In the genomic region with DNA sequence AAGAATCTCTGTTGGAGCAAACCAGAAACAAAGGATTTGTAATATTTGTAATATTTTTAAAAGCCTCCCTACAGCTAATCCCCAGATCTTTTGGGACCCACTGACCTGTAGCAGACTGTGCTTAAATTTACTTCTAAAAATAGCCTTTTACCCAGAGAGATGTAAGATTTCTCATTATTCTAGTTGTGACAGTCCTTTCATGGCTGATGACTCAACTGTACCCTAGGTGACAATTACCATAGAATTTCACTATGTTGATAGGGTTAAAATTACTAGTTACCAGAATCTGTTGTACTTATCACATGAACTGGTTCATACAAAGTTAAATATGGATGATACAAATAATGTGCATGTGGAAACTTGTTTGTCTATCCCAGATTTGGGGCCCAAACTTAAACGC, we compare ENCODE assay signal across 25 cellular contexts.
"Had no signal": no experiment of that assay in that cellular context is flagged by ENCODE, and none has a peak within 500 bp of the region (broad histone marks: within the 10 kb centered on the region; RNA-seq: fewer than 3 reads in every experiment).

No MANE protein-coding gene starts in this region.

- H3K9me3 ChIP-seq: breast epithelium, colonic mucosa had no signal

- H3K4me3 ChIP-seq: breast epithelium, colonic mucosa, SK-N-MC had no signal

- DNase-seq: activated CD4-positive, alpha-beta T cell treated with anti-CD3 and anti-CD28 coated beads for 4 hours; activated CD8-positive, alpha-beta memory T cell treated with anti-CD3 and anti-CD28 coated beads, Interleukin-2, amount 50 U/mL, for 4 hours; activated CD8-positive, alpha-beta T cell treated with anti-CD3 and anti-CD28 coated beads for 36 hours; activated naive CD4-positive, alpha-beta T cell treated with anti-CD3 and anti-CD28 coated beads, Interleukin-2, amount 50 U/mL, for 16 hours; activated T-cell treated with anti-CD3 and anti-CD28 coated beads, Interleukin-2, amount 50 U/mL, for 72 hours; aorta; caudate nucleus; colonic mucosa; NCI-H1694; NCI-H2029; NCI-H2107; NCI-H2171 treated with DMSO at 0.1 percent for 48 hours; NCI-H226; NCI-H526; NK-92 treated with Interleukin-12 subunit alpha and Interleukin-12 subunit beta, amount 100 ng/mL, for 24 hours; OCI-M1; RPMI8226; T-cell; T-helper 2 cell; T1000; WERI-Rb-1 had no signal

- H3K27me3 ChIP-seq: breast epithelium, colonic mucosa had no signal

- ATAC-seq: activated CD8-positive, alpha-beta T cell treated with anti-CD3 and anti-CD28 coated beads for 36 hours; activated T-cell treated with anti-CD3 and anti-CD28 coated beads, Interleukin-2, amount 50 U/mL, for 72 hours; Panc1; Right ventricle myocardium inferior; T-cell had no signal

- H3K27ac ChIP-seq: breast epithelium, colonic mucosa, SK-N-MC, WERI-Rb-1 had no signal

- H3K36me3 ChIP-seq: breast epithelium, colonic mucosa, WERI-Rb-1 had no signal

- H3K4me1 ChIP-seq: breast epithelium, colonic mucosa had no signal
